2 cellular contexts compared by ENCODE assay signal in genomic region chr3:172096881-172097420, GRCh38.
TF ChIP-seq lines count a peak whose summit lies in the region.

No MANE protein-coding gene starts in this region.

TF ChIP-seq in K562, 482 proteins besides CTCF, POLR2A, EP300 and RAD21 (continues in another document):
- TF ChIP-seq ZKSCAN1 (IDR thresholded peaks at IDR 0.05; ENCODE audit: low read depth, low read length) (no peak), CREM (IDR thresholded peaks at IDR 0.05; ENCODE audit: low read depth) (0 out of 2 replicates have a peak, but pooled peaks have one; percentile 13), ZNF197 (CRISPR knock-in tag; IDR thresholded peaks at IDR 0.05; ENCODE audit: low read depth) (no peak), ARNT (IDR thresholded peaks at IDR 0.05) (0 out of 4 replicates have a peak, but pooled peaks of 1 of the 2 experiments have one; percentile 26), THRA (IDR thresholded peaks at IDR 0.05) (no peak), BCOR (IDR thresholded peaks at IDR 0.05) (no peak), SOX6 (IDR thresholded peaks at IDR 0.05) (peak; percentile 75), CEBPG (CRISPR knock-in tag; IDR thresholded peaks at IDR 0.05) (no peak), CEBPG (tag; conservative IDR thresholded peaks at IDR 0.05 in 1 of 2, IDR thresholded peaks at IDR 0.05 in 1 of 2) (peak in 1 of 2 experiments; percentile 57; a peak in 2 of 4 replicates), NR2C2 (CRISPR knock-in tag; IDR thresholded peaks at IDR 0.05) (no peak), NR2C2 (tag; IDR thresholded peaks at IDR 0.05) (0 out of 2 replicates have a peak, but pooled peaks have one; percentile 19), TEAD4 (IDR thresholded peaks at IDR 0.05; ENCODE audit: low read length) (peak; percentile 26; the same call in 1 of the 2 replicates), TEAD4 (CRISPR knock-in tag; IDR thresholded peaks at IDR 0.05; ENCODE audit: borderline replicate concordance) (no peak), FOSL1 (tag; conservative IDR thresholded peaks at IDR 0.05) (peak; percentile 38), SFPQ (IDR thresholded peaks at IDR 0.05; ENCODE audit: low read depth, low read length) (no peak), NCOR1 (IDR thresholded peaks at IDR 0.05) (peak; percentile 32; the same call in 1 of the 2 replicates), ZNF436 (CRISPR knock-in tag; IDR thresholded peaks at IDR 0.05) (no peak), BHLHE40 (IDR thresholded peaks at IDR 0.05; ENCODE audit: low read length) (peak; percentile 30; the same call in 1 of the 2 replicates), DPF2 (IDR thresholded peaks at IDR 0.05) (peak; percentile 64), ATF7 (IDR thresholded peaks at IDR 0.05) (0 out of 2 replicates have a peak, but pooled peaks have one; percentile 54), MAFF (IDR thresholded peaks at IDR 0.05; ENCODE audit: low read length) (peak; percentile 55; the same call in 1 of the 2 replicates), SMARCA4 (IDR thresholded peaks at IDR 0.05) (peak; percentile 64; the same call in 1 of the 2 replicates), RBM22 (IDR thresholded peaks at IDR 0.05; ENCODE audit: low read depth, low read length, poor library complexity, severe bottlenecking) (no peak), ESRRB (CRISPR knock-in tag; IDR thresholded peaks at IDR 0.05; ENCODE audit: borderline replicate concordance) (no peak), HNRNPK (IDR thresholded peaks at IDR 0.05; ENCODE audit: low read depth, low read length, poor library complexity, severe bottlenecking) (no peak), HES1 (IDR thresholded peaks at IDR 0.05; ENCODE audit: low read depth) (no peak), PRDM10 (IDR thresholded peaks at IDR 0.05; ENCODE audit: partially characterized antibody) (peak; percentile 97), SMAD4 (CRISPR knock-in tag; conservative IDR thresholded peaks at IDR 0.05) (peak; percentile 47; the same call in 1 of the 2 replicates), TCF7L2 (IDR thresholded peaks at IDR 0.05; ENCODE audit: low read depth, low read length) (0 out of 2 replicates have a peak, but pooled peaks have one; percentile 14), POLR2B (IDR thresholded peaks at IDR 0.05; ENCODE audit: low read depth, partially characterized antibody) (no peak)

TF ChIP-seq in HepG2, 621 proteins besides CTCF, POLR2A, EP300 and RAD21 (continues in another document):
- TF ChIP-seq SOX6 (IDR thresholded peaks at IDR 0.05), result no peak
- peak; percentile 99 for TF ChIP-seq SOX6 (CRISPR knock-in tag; IDR thresholded peaks at IDR 0.05)
- no peak for TF ChIP-seq ELF4 (CRISPR knock-in tag; IDR thresholded peaks at IDR 0.05; ENCODE audit: borderline replicate concordance)
- TF ChIP-seq HNF4G (IDR thresholded peaks at IDR 0.05; ENCODE audit: borderline replicate concordance, low read depth, low read length), result peak; percentile 86
- TF ChIP-seq HNF4G (CRISPR knock-in tag; IDR thresholded peaks at IDR 0.05; ENCODE audit: borderline replicate concordance, low read depth), result no peak
- no peak for TF ChIP-seq ZNF251 (CRISPR knock-in tag; IDR thresholded peaks at IDR 0.05)
- TF ChIP-seq PBX2 (CRISPR knock-in tag; IDR thresholded peaks at IDR 0.05), result peak; percentile 35; the same call in 1 of the 2 replicates
- TF ChIP-seq ZBTB37 (CRISPR knock-in tag; IDR thresholded peaks at IDR 0.05), result peak; percentile 89
- 0 out of 2 replicates have a peak, but pooled peaks have one; percentile 46 for TF ChIP-seq ZSCAN9 (CRISPR knock-in tag; IDR thresholded peaks at IDR 0.05; ENCODE audit: borderline replicate concordance)
- peak; percentile 48 for TF ChIP-seq THAP11 (CRISPR knock-in tag; IDR thresholded peaks at IDR 0.05)
- peak; percentile 77 for TF ChIP-seq RERE (CRISPR knock-in tag; IDR thresholded peaks at IDR 0.05; ENCODE audit: low read depth)
- peak; percentile 93 for TF ChIP-seq NR2F6 (IDR thresholded peaks at IDR 0.05)
- TF ChIP-seq NR2F6 (CRISPR knock-in tag; IDR thresholded peaks at IDR 0.05), result peak; percentile 92
- TF ChIP-seq NKX3-1 (CRISPR knock-in tag; IDR thresholded peaks at IDR 0.05), result 0 out of 2 replicates have a peak, but pooled peaks have one; percentile 63
- TF ChIP-seq KLF6 (CRISPR knock-in tag; IDR thresholded peaks at IDR 0.05), result 0 out of 2 replicates have a peak, but pooled peaks have one; percentile 33
- TF ChIP-seq CBX2 (IDR thresholded peaks at IDR 0.05; ENCODE audit: low read depth, low read length), result no peak
- TF ChIP-seq CBX2 (CRISPR knock-in tag; IDR thresholded peaks at IDR 0.05; ENCODE audit: low read depth), result no peak
- TF ChIP-seq ZNF749 (CRISPR knock-in tag; IDR thresholded peaks at IDR 0.05; ENCODE audit: borderline replicate concordance), result no peak
- peak; percentile 88; the same call in 1 of the 2 replicates for TF ChIP-seq MIER3 (CRISPR knock-in tag; IDR thresholded peaks at IDR 0.05; ENCODE audit: borderline replicate concordance)
- TF ChIP-seq HMG20A (CRISPR knock-in tag; IDR thresholded peaks at IDR 0.05; ENCODE audit: borderline replicate concordance), result peak; percentile 76
- TF ChIP-seq PPARG (CRISPR knock-in tag; conservative IDR thresholded peaks at IDR 0.05), result peak; percentile 87
- TF ChIP-seq SOX13 (IDR thresholded peaks at IDR 0.05), result peak; percentile 93
- TF ChIP-seq SOX13 (CRISPR knock-in tag; conservative IDR thresholded peaks at IDR 0.05 in 1 of 2, IDR thresholded peaks at IDR 0.05 in 1 of 2), result peak in 1 of 2 experiments; percentile 98; a peak in 2 of 4 replicates
- TF ChIP-seq SKIL (CRISPR knock-in tag; IDR thresholded peaks at IDR 0.05; ENCODE audit: borderline replicate concordance), result peak; percentile 81; the same call in 1 of the 2 replicates
- TF ChIP-seq SKI (IDR thresholded peaks at IDR 0.05; ENCODE audit: partially characterized antibody), result peak; percentile 16
- peak; percentile 43; the same call in 1 of the 2 replicates for TF ChIP-seq ETV5 (CRISPR knock-in tag; IDR thresholded peaks at IDR 0.05; ENCODE audit: borderline replicate concordance)
- TF ChIP-seq ZNF775 (CRISPR knock-in tag; IDR thresholded peaks at IDR 0.05; ENCODE audit: borderline replicate concordance), result no peak
- TF ChIP-seq ZNF556 (CRISPR knock-in tag; IDR thresholded peaks at IDR 0.05; ENCODE audit: borderline replicate concordance), result no peak
- TF ChIP-seq ZNF609 (CRISPR knock-in tag; IDR thresholded peaks at IDR 0.05; ENCODE audit: borderline replicate concordance), result peak; percentile 85
- TF ChIP-seq ZBTB42 (CRISPR knock-in tag; IDR thresholded peaks at IDR 0.05), result 0 out of 2 replicates have a peak, but pooled peaks have one; percentile 54
- peak; percentile 66 for TF ChIP-seq MAX (IDR thresholded peaks at IDR 0.05)
- no peak for TF ChIP-seq TRIM22 (IDR thresholded peaks at IDR 0.05)
